ENCODE assay signal across 26 cellular contexts in the genomic region with DNA sequence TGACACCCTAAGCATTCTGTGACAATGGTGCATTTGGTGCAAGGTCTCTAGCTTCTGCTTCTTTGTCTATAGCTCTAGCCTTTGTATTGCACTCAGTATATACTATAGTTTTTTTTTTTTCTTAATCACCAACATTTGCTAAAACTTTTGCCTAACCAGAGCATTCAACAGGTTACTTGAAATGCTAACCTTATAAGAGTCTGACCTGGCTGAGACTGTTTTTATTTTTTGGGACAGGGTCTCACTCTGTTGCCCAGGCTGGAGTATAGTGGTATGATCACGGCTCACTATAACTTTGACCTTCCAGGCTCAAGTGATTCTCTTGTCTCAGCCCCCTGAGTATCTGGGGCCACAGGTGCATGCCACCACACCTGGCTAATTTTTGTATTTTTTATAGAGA.
"Had no signal": no experiment of that assay in that cellular context is flagged by ENCODE, and none has a peak within 500 bp of the region (broad histone marks: within the 10 kb centered on the region; RNA-seq: fewer than 3 reads in every experiment).

No MANE protein-coding gene starts in this region.

- H2AFZ ChIP-seq: hepatocyte had no signal

- ATAC-seq: effector memory CD8-positive, alpha-beta T cell; esophagus mucosa; foreskin keratinocyte; gastrocnemius medialis; gastroesophageal sphincter; heart left ventricle; heart right ventricle had no signal

- H3K27ac ChIP-seq: colonic mucosa, coronary artery, dorsolateral prefrontal cortex, epithelial cell of prostate, esophagus muscularis mucosa, esophagus squamous epithelium, foreskin keratinocyte, gastrocnemius medialis, gastroesophageal sphincter, heart left ventricle, heart right ventricle, hepatocyte had no signal

- H3K9me3 ChIP-seq: colonic mucosa, gastrocnemius medialis had no signal

- H3K27me3 ChIP-seq: colonic mucosa, dorsolateral prefrontal cortex, esophagus muscularis mucosa, esophagus squamous epithelium, foreskin keratinocyte, gastroesophageal sphincter, heart left ventricle, hepatocyte had no signal

- H3K9me3 Mint-ChIP-seq: effector memory CD8-positive, alpha-beta T cell; endodermal cell had no signal

- H3K4me1 Mint-ChIP-seq: endodermal cell had no signal

- H3K27ac Mint-ChIP-seq: dendritic cell treated with granulocyte-macrophage colony-stimulating factor and Interleukin-4, amounts not matched to agents 40 ng/mL and 50 ng/mL, for 4 days; effector memory CD8-positive, alpha-beta T cell; endodermal cell had no signal

- H3K27me3 Mint-ChIP-seq: effector memory CD8-positive, alpha-beta T cell had no signal

- H3K4me2 ChIP-seq: hepatocyte had no signal

- H3K79me2 ChIP-seq: hepatocyte had no signal

- DNase-seq: colonic mucosa; cortex of kidney; dermis blood vessel endothelial cell; dorsolateral prefrontal cortex; effector CD4-positive, alpha-beta T cell; effector CD8-positive, alpha-beta T cell; effector memory CD4-positive, alpha-beta T cell; effector memory CD8-positive, alpha-beta T cell; endodermal cell; erythroblast; esophagus squamous epithelium; foreskin fibroblast; foreskin keratinocyte; foreskin melanocyte; gastrocnemius medialis; glutamatergic neuron; head of caudate nucleus; heart right ventricle had no signal

- H3K4me1 ChIP-seq: colonic mucosa, esophagus muscularis mucosa, esophagus squamous epithelium, foreskin keratinocyte, gastrocnemius medialis, gastroesophageal sphincter, heart left ventricle, heart right ventricle had no signal

- H3K4me3 Mint-ChIP-seq: dendritic cell treated with granulocyte-macrophage colony-stimulating factor and Interleukin-4, amounts not matched to agents 40 ng/mL and 50 ng/mL, for 4 days; effector memory CD8-positive, alpha-beta T cell; endodermal cell had no signal

- H3K36me3 ChIP-seq: colonic mucosa, esophagus muscularis mucosa, esophagus squamous epithelium, gastrocnemius medialis, gastroesophageal sphincter, heart left ventricle, heart right ventricle had no signal

- H3K4me3 ChIP-seq: colonic mucosa, coronary artery, dorsolateral prefrontal cortex, esophagus muscularis mucosa, esophagus squamous epithelium, gastrocnemius medialis, gastroesophageal sphincter, heart left ventricle, heart right ventricle, hepatocyte had no signal
